11 cellular contexts compared by ENCODE assay signal in genomic region chr6:37243816-37244370, GRCh38. TPM values are rescaled to one million over a fixed set of nuclear protein-coding genes. Genes with fewer than 3 reads are reported as not detected.
DNase-seq lines count a peak whose midpoint lies in the region; ATAC-seq and TF ChIP-seq lines count a peak whose summit lies in the region.
"Had no signal": no experiment of that assay in that cellular context is flagged by ENCODE, and none has a peak within 500 bp of the region (broad histone marks: within the 10 kb centered on the region; RNA-seq: fewer than 3 reads in every experiment).

No MANE protein-coding gene starts in this region.

- POLR2A ChIA-PET in MCF 10A (lab: Yijun Ruan, JAX): interaction anchor here (0.8 to 5.4 kb wide), 6 partner anchors 13 to 258 kb away, joined by 3 to 110 read pairs (median 6); partner anchors contain the start of genes MTCH1, TBC1D22B and TMEM217
- POLR2A ChIA-PET in activated CD8-positive, alpha-beta T cell treated with anti-CD3 and anti-CD28 coated beads, Interleukin-2, amount 10 ng/mL, durations not matched to agents 7 days and 5 days (lab: Charles Lee): interaction anchor here (0.6 kb wide), 1 partner anchor 699 kb away, joined by 3 read pairs; no protein-coding TSS in a partner anchor

- peak overlapping the region; percentile 95 for H3K27ac Mint-ChIP-seq in HFFc6
- H3K27ac Mint-ChIP-seq in MCF 10A (ENCODE audit: low read depth, unreplicated experiment): peak overlapping the region; percentile 99
- H3K27ac Mint-ChIP-seq in activated CD8-positive, alpha-beta T cell treated with anti-CD3 and anti-CD28 coated beads, Interleukin-2, amount 10 ng/mL, durations not matched to agents 7 days and 5 days: no peak overlapping the region
- H3K27ac Mint-ChIP-seq: activated B cell treated with CpG ODN at 0.5 μM for 24 hours had no signal

- intact Hi-C loops in MCF 10A (cut with micrococcal nuclease): loop anchor here (1.0 kb wide), 1 partner anchor 13 kb away; the partner anchor contains the start of gene TBC1D22B
- intact Hi-C loops in right lobe of liver (cut with DNase I): no loop called here

- H3K4me1 Mint-ChIP-seq in HFFc6 (ENCODE audit: low read depth): peaks cover 78% of the 10 kb centered on the region
- H3K4me1 Mint-ChIP-seq in MCF 10A (ENCODE audit: insufficient read depth, unreplicated experiment): peaks cover 47% of the 10 kb centered on the region
- H3K4me1 Mint-ChIP-seq in activated CD8-positive, alpha-beta T cell treated with anti-CD3 and anti-CD28 coated beads, Interleukin-2, amount 10 ng/mL, durations not matched to agents 7 days and 5 days (ENCODE audit: low read depth): peaks cover 26% of the 10 kb centered on the region

- 21% methylated on average over 2 of the region's 3 CpGs for WGBS in right lobe of liver (ENCODE audit: insufficient coverage, low coverage, low lambda C conversion rate, missing lambda C conversion rate)

- H3K9me3 Mint-ChIP-seq in HFFc6 (peaks cover 14% of the 10 kb centered on the region), MCF 10A (ENCODE audit: unreplicated experiment) (peaks cover 7% of the 10 kb centered on the region)
- no peaks in the 10 kb centered on the region for H3K9me3 Mint-ChIP-seq in activated CD8-positive, alpha-beta T cell treated with anti-CD3 and anti-CD28 coated beads, Interleukin-2, amount 10 ng/mL, durations not matched to agents 7 days and 5 days (ENCODE audit: insufficient read depth)
- H3K9me3 Mint-ChIP-seq: activated B cell treated with CpG ODN at 0.5 μM for 24 hours had no signal

- H3K36me3 Mint-ChIP-seq in HFFc6 (ENCODE audit: low read depth): peaks cover 40% of the 10 kb centered on the region
- peaks cover 6% of the 10 kb centered on the region for H3K36me3 Mint-ChIP-seq in MCF 10A (ENCODE audit: insufficient read depth, unreplicated experiment)
- peaks cover 2% of the 10 kb centered on the region for H3K36me3 Mint-ChIP-seq in activated CD8-positive, alpha-beta T cell treated with anti-CD3 and anti-CD28 coated beads, Interleukin-2, amount 10 ng/mL, durations not matched to agents 7 days and 5 days (ENCODE audit: low read depth)

- TF ChIP-seq CTCF in HFFc6 (IDR thresholded peaks at IDR 0.05) (no peak), MCF 10A (IDR thresholded peaks at IDR 0.05; ENCODE audit: unreplicated experiment) (no peak), right lobe of liver (IDR thresholded peaks at IDR 0.05) (no peak)

- H3K4me1 ChIP-seq in right lobe of liver (peaks cover 0 to 28% (median 7%) of the 10 kb centered on the region in 4 donors), subcutaneous abdominal adipose tissue (ENCODE audit: control insufficient read depth in 5 of 5, insufficient read depth in 5 of 5, low read length in 5 of 5) (peaks cover 12 to 45% (median 39%) of the 10 kb centered on the region in 5 donors)

- peaks cover 8% of the 10 kb centered on the region for H3K27me3 Mint-ChIP-seq in HFFc6 (ENCODE audit: insufficient read depth)
- H3K27me3 Mint-ChIP-seq in MCF 10A (ENCODE audit: insufficient read depth, unreplicated experiment): no peaks in the 10 kb centered on the region
- peaks cover 3% of the 10 kb centered on the region for H3K27me3 Mint-ChIP-seq in activated CD8-positive, alpha-beta T cell treated with anti-CD3 and anti-CD28 coated beads, Interleukin-2, amount 10 ng/mL, durations not matched to agents 7 days and 5 days (ENCODE audit: low read depth)

- peak overlapping the region; percentile 63 for H3K4me3 Mint-ChIP-seq in HFFc6
- H3K4me3 Mint-ChIP-seq in MCF 10A (ENCODE audit: unreplicated experiment): peak overlapping the region; percentile 1
- no peak overlapping the region for H3K4me3 Mint-ChIP-seq in activated CD8-positive, alpha-beta T cell treated with anti-CD3 and anti-CD28 coated beads, Interleukin-2, amount 10 ng/mL, durations not matched to agents 7 days and 5 days
- H3K4me3 Mint-ChIP-seq: activated B cell treated with CpG ODN at 0.5 μM for 24 hours had no signal

- BruUV-seq in MCF 10A (replicated peaks; lab: Mats Ljungman, UMichigan): no TSS peak

- no peak for DNase-seq in HFFc6
- no peak for DNase-seq in MCF 10A (ENCODE audit: unreplicated experiment)
- DNase-seq in right lobe of liver: no peak
- DNase-seq in activated CD8-positive, alpha-beta T cell treated with anti-CD3 and anti-CD28 coated beads, Interleukin-2, amount 10 ng/mL, durations not matched to agents 7 days and 5 days: no peak
- DNase-seq in activated gamma-delta T cell (lab: John Stamatoyannopoulos, UW): no peak
- DNase-seq: activated B cell treated with CpG ODN at 0.5 μM for 24 hours had no signal

- H3K27ac ChIP-seq in right lobe of liver: peak overlapping the region; percentile 72 to 95 (median 90)
- peak overlapping the region; percentile 71 for H3K27ac ChIP-seq in subcutaneous abdominal adipose tissue (ENCODE audit: low read depth, low read length)
- H3K27ac ChIP-seq: cardiac muscle cell had no signal

- H3K4me3 ChIP-seq in right lobe of liver (no peak overlapping the region), subcutaneous abdominal adipose tissue (ENCODE audit: low read depth in 1 of 5, low read length in 5 of 5) (no peak overlapping the region)
- H3K4me3 ChIP-seq: BLaER1 treated with 17β-estradiol and CSF1 and Interleukin-3, amounts not matched to agents 10 nM and 100 nM; cardiac muscle cell had no signal

- no peaks in the 10 kb centered on the region for H3K27me3 ChIP-seq in right lobe of liver
- no peaks in the 10 kb centered on the region for H3K27me3 ChIP-seq in subcutaneous abdominal adipose tissue (ENCODE audit: control insufficient read depth in 5 of 5, insufficient read depth in 4 of 5, low read length in 5 of 5)
- H3K27me3 ChIP-seq: BLaER1 treated with 17β-estradiol and CSF1 and Interleukin-3, amounts not matched to agents 10 nM and 100 nM; cardiac muscle cell had no signal

- peak in 2 of 4 donors; percentile 2 to 14 for ATAC-seq in right lobe of liver
- ATAC-seq in activated CD8-positive, alpha-beta T cell treated with anti-CD3 and anti-CD28 coated beads, Interleukin-2, amount 10 ng/mL, durations not matched to agents 7 days and 5 days: no peak
- ATAC-seq in HG02798 (IDR thresholded peaks at IDR 0.05; ENCODE audit: poor library complexity, unreplicated experiment): no peak
- no peak for ATAC-seq in GM19395 (IDR thresholded peaks at IDR 0.05; ENCODE audit: unreplicated experiment)

- H3K36me3 ChIP-seq in right lobe of liver (no peaks in the 10 kb centered on the region), subcutaneous abdominal adipose tissue (ENCODE audit: control insufficient read depth in 5 of 5, insufficient read depth in 5 of 5, low read length in 5 of 5) (no peaks in the 10 kb centered on the region)
- H3K36me3 ChIP-seq: BLaER1 treated with 17β-estradiol and CSF1 and Interleukin-3, amounts not matched to agents 10 nM and 100 nM; cardiac muscle cell had no signal

- H3K9ac ChIP-seq in subcutaneous abdominal adipose tissue (ENCODE audit: low read length in 5 of 5): peak overlapping the region in 2 of 5 donors; percentile 2
- H3K9ac ChIP-seq: BLaER1 treated with 17β-estradiol and CSF1 and Interleukin-3, amounts not matched to agents 10 nM and 100 nM had no signal

- TF ChIP-seq POLR2A in right lobe of liver (IDR thresholded peaks at IDR 0.05): no peak

- no peaks in the 10 kb centered on the region for H3K9me3 ChIP-seq in right lobe of liver
- no peaks in the 10 kb centered on the region for H3K9me3 ChIP-seq in subcutaneous abdominal adipose tissue (ENCODE audit: control insufficient read depth in 5 of 5, low read length in 5 of 5)
- H3K9me3 ChIP-seq: BLaER1 treated with 17β-estradiol and CSF1 and Interleukin-3, amounts not matched to agents 10 nM and 100 nM had no signal

- CTCF ChIA-PET in MCF 10A (lab: Yijun Ruan, JAX): interaction anchor here (1.2 kb wide), 1 partner anchor 14 kb away, joined by 6 read pairs; the partner anchor contains the start of genes TBC1D22B and TMEM217
- CTCF ChIA-PET in activated CD8-positive, alpha-beta T cell treated with anti-CD3 and anti-CD28 coated beads, Interleukin-2, amount 10 ng/mL, durations not matched to agents 7 days and 5 days (lab: Charles Lee): no interaction called here

RNA-seq across cellular contexts. Expression of gene TBC1D22B, which starts 13.7 kb away (rescaled TPM):
- total RNA-seq in HFFc6 (2021; fragmentation: NEBNext Ultra II Directional; extraction: Animal tissue kit (Norgen Biotek cat#: 25700)): 1 to 10 TPM; 9.0 to 9.6 (median 9.2) TPM
- 12.9 and 14.6 TPM in 2 replicates for total RNA-seq in MCF 10A (2022)
- total RNA-seq in right lobe of liver: 1 to 10 TPM; 1.3 to 4.0 (median 2.8) TPM
- 10 to 100 TPM; 15.4 TPM for total RNA-seq in activated CD8-positive, alpha-beta T cell treated with anti-CD3 and anti-CD28 coated beads, Interleukin-2, amount 10 ng/mL, durations not matched to agents 7 days and 5 days

RNA-seq across cellular contexts. Expression of gene TMEM217, which starts 14.1 kb away (rescaled TPM):
- 1 to 10 TPM in 5 of 6 experiments, under 1 TPM in 1; 0.99 to 2.0 (median 1.6) TPM for total RNA-seq in HFFc6 (2021; fragmentation: NEBNext Ultra II Directional; extraction: Animal tissue kit (Norgen Biotek cat#: 25700))
- 3.2 and 4.6 TPM in 2 replicates for total RNA-seq in MCF 10A (2022)
- 1 to 10 TPM in 2 of 6 experiments, under 1 TPM in 3, not detected in 1; 0.15 to 5.2 (median 0.92) TPM for total RNA-seq in right lobe of liver
- 1 to 10 TPM; 3.1 to 3.2 TPM for total RNA-seq in activated CD8-positive, alpha-beta T cell treated with anti-CD3 and anti-CD28 coated beads, Interleukin-2, amount 10 ng/mL, durations not matched to agents 7 days and 5 days
